In genomic region chr9:127801955-127802575, GRCh38 we compare ENCODE assay signal across 8 cellular contexts. TPM values are rescaled to one million over a fixed set of nuclear protein-coding genes. Genes with fewer than 3 reads are reported as not detected.
DNase-seq lines count a peak whose midpoint lies in the region; ATAC-seq and TF ChIP-seq lines count a peak whose summit lies in the region.

No MANE protein-coding gene starts in this region.

- peak overlapping the region; percentile 78 for H3K27ac ChIP-seq in OCI-LY7 (ENCODE audit: low read depth, low read length, poor library complexity, severe bottlenecking)
- peak overlapping the region; percentile 79 for H3K27ac ChIP-seq in parathyroid adenoma

- peak; percentile 88 for DNase-seq in DMS53 (lab: John Stamatoyannopoulos, UW)
- DNase-seq in DMS53 treated with DMSO at 0.1 percent for 48 hours (lab: John Stamatoyannopoulos, UW; ENCODE audit: unreplicated experiment) = no peak
- no peak for DNase-seq in OCI-LY7 (ENCODE audit: low spot score)
- DNase-seq in endothelial cell (ENCODE audit: low spot score) = no peak
- no peak for DNase-seq in HuH-7 (ENCODE audit: low spot score)
- DNase-seq in germinal center (ENCODE audit: low spot score) = no peak

- peaks cover 9% of the 10 kb centered on the region for H3K4me1 Mint-ChIP-seq in endothelial cell (ENCODE audit: unreplicated experiment)

- H3K4me1 ChIP-seq in OCI-LY7 (ENCODE audit: insufficient read depth, low read length, poor library complexity, severe bottlenecking) (peaks cover 55% of the 10 kb centered on the region), parathyroid adenoma (peaks cover 3% of the 10 kb centered on the region)

- H3K36me3 Mint-ChIP-seq in endothelial cell (ENCODE audit: low read depth, unreplicated experiment) = peaks cover 7% of the 10 kb centered on the region

- no peaks in the 10 kb centered on the region for H3K9me2 ChIP-seq in OCI-LY7 (ENCODE audit: insufficient read depth, low read length)

- CTCF ChIA-PET in OCI-LY7 (lab: Charles Lee; ENCODE audit: unreplicated experiment) = interaction anchor here (0.5 kb wide), 1 partner anchor 58 kb away, joined by 3 read pairs; no protein-coding TSS in a partner anchor

- ATAC-seq in GM19351 (IDR thresholded peaks at IDR 0.05; ENCODE audit: unreplicated experiment) = no peak

- intact Hi-C loops in OCI-LY7 (cut with micrococcal nuclease; ENCODE audit: unreplicated experiment) = loop anchor here (2.0 to 5.0 kb wide), 2 partner anchors 15 to 115 kb away; partner anchors contain the start of genes CDK9 and ST6GALNAC4

- no peaks in the 10 kb centered on the region for H4K20me1 ChIP-seq in OCI-LY7 (ENCODE audit: insufficient read depth, low read length)

- H3K4me2 ChIP-seq in OCI-LY7 (ENCODE audit: low read length) (peak overlapping the region; percentile 93), parathyroid adenoma (ENCODE audit: low read length) (peak overlapping the region; percentile 78)

- TF ChIP-seq CTCF in OCI-LY7 (conservative IDR thresholded peaks at IDR 0.05; ENCODE audit: low read length) = peak; percentile 35; the same call in 1 of the 2 replicates
- TF ChIP-seq CTCF in endothelial cell (IDR thresholded peaks at IDR 0.05; ENCODE audit: unreplicated experiment) = no peak
- peak; percentile 22 for TF ChIP-seq CTCF in parathyroid adenoma (IDR thresholded peaks at IDR 0.05)

- H3K9ac ChIP-seq in parathyroid adenoma = no peak overlapping the region

- H3K36me3 ChIP-seq in OCI-LY7 (ENCODE audit: insufficient read depth, low read length) (peaks cover 29% of the 10 kb centered on the region), parathyroid adenoma (ENCODE audit: control insufficient read depth, insufficient read depth, low read length) (no peaks in the 10 kb centered on the region)

- H2AFZ ChIP-seq in OCI-LY7 (ENCODE audit: low read length) (peak overlapping the region; percentile 71; the same call in 1 of the 2 replicates), parathyroid adenoma (peak overlapping the region; percentile 86)

- H3K27me3 ChIP-seq in parathyroid adenoma (ENCODE audit: control insufficient read depth, insufficient read depth, low read length) = no peaks in the 10 kb centered on the region

- peak overlapping the region; percentile 86 for H3K4me3 Mint-ChIP-seq in endothelial cell (ENCODE audit: unreplicated experiment)

- POLR2A ChIA-PET in OCI-LY7 (lab: Charles Lee) = interaction anchor here (0.7 to 1.5 kb wide), 4 partner anchors 23 to 114 kb away, joined by 3 to 5 read pairs (median 4); partner anchors contain the start of genes SH2D3C, ST6GALNAC4 and TOR2A

- H3K27me3 Mint-ChIP-seq in endothelial cell (ENCODE audit: unreplicated experiment) = peaks cover 6% of the 10 kb centered on the region

- peaks cover 29% of the 10 kb centered on the region for H3K79me2 ChIP-seq in OCI-LY7 (ENCODE audit: insufficient read depth, low read depth, low read length)
- peaks cover 5% of the 10 kb centered on the region for H3K79me2 ChIP-seq in parathyroid adenoma

- no peaks in the 10 kb centered on the region for H3K9me3 Mint-ChIP-seq in endothelial cell (ENCODE audit: unreplicated experiment)

- peak overlapping the region; percentile 98 for H3K4me3 ChIP-seq in OCI-LY7 (ENCODE audit: low read depth, low read length, poor library complexity, severe bottlenecking)
- H3K4me3 ChIP-seq in parathyroid adenoma (ENCODE audit: low read depth, low read length) = peak overlapping the region; percentile 74

- H3K27ac Mint-ChIP-seq in endothelial cell (ENCODE audit: unreplicated experiment) = peak overlapping the region; percentile 64

- TSS peak; percentile 98 for BruUV-seq in OCI-LY7 (replicated peaks; lab: Mats Ljungman, UMichigan)

- no peaks in the 10 kb centered on the region for H3K9me3 ChIP-seq in OCI-LY7 (ENCODE audit: low read length)
- no peaks in the 10 kb centered on the region for H3K9me3 ChIP-seq in parathyroid adenoma (ENCODE audit: control insufficient read depth, low read length)

RNA-seq across cellular contexts. Expression of gene FPGS, which starts 0.6 kb away (rescaled TPM):
- total RNA-seq in OCI-LY7 (2014; rRNA removed; shearing (Covaris generic)) = 136 and 147 TPM in 2 replicates
- total RNA-seq in OCI-LY7 (2022) = 132 and 165 TPM in 2 replicates
- 51.3 TPM for total RNA-seq in endothelial cell (ENCODE audit: unreplicated experiment)

RNA-seq across cellular contexts. Expression of gene CDK9, which starts 16.2 kb away (rescaled TPM):
- 69.8 and 80.0 TPM in 2 replicates for total RNA-seq in OCI-LY7 (2014; rRNA removed; shearing (Covaris generic))
- total RNA-seq in OCI-LY7 (2022) (123 and 136 TPM in 2 replicates), endothelial cell (ENCODE audit: unreplicated experiment) (188 TPM)

RNA-seq across cellular contexts. Expression of gene SH2D3C, which starts 23.6 kb away (rescaled TPM):
- 38.5 and 40.0 TPM in 2 replicates for total RNA-seq in OCI-LY7 (2014; rRNA removed; shearing (Covaris generic))
- total RNA-seq in OCI-LY7 (2022) = 39.1 and 45.7 TPM in 2 replicates
- 137 TPM for total RNA-seq in endothelial cell (ENCODE audit: unreplicated experiment)

RNA-seq across cellular contexts. Expression of gene ENG, which starts 52.4 kb away (rescaled TPM):
- total RNA-seq in OCI-LY7 (2014; rRNA removed; shearing (Covaris generic)) = not detected in 2 replicates
- total RNA-seq in OCI-LY7 (2022) (not detected in 2 replicates), endothelial cell (ENCODE audit: unreplicated experiment) (113 TPM)
